In genomic region chr13:50124536-50125305, GRCh38 we compare ENCODE assay signal across 8 cellular contexts.
DNase-seq lines count a peak whose midpoint lies in the region; TF ChIP-seq lines count a peak whose summit lies in the region.

No MANE protein-coding gene starts in this region.

- no peak overlapping the region for H3K23ac ChIP-seq in mesendoderm (ENCODE audit: low read length)

- WGBS in mesendoderm (ENCODE audit: extremely low coverage, insufficient coverage, low lambda C conversion rate): no CpG with 5 or more reads among the region's 78 CpGs

- H3K4me2 ChIP-seq in mesendoderm (ENCODE audit: low read length): peak overlapping the region; percentile 85

- H3K4me3 ChIP-seq in HEK293 (ENCODE audit: low read depth, low read length): peak overlapping the region; percentile 63
- H3K4me3 ChIP-seq in duodenal mucosa (ENCODE audit: low read depth in 1 of 2, low read length in 2 of 2): peak overlapping the region; percentile 88 to 90
- peak overlapping the region; percentile 67 for H3K4me3 ChIP-seq in mesendoderm (ENCODE audit: low read length)

- H3K27ac ChIP-seq in HEK293 (ENCODE audit: extremely low read depth, low read depth, low read length) (peak overlapping the region; percentile 99), duodenal mucosa (ENCODE audit: low read depth, low read length) (peak overlapping the region; percentile 99), mesendoderm (ENCODE audit: low read depth, low read length) (no peak overlapping the region)

- no peaks in the 10 kb centered on the region for H3K79me1 ChIP-seq in mesendoderm (ENCODE audit: low read length)

- H3K36me3 ChIP-seq in HEK293 (ENCODE audit: control insufficient read depth in 2 of 2, insufficient read depth in 1 of 2, low read length in 2 of 2) (no peaks in the 10 kb centered on the region), duodenal mucosa (ENCODE audit: control insufficient read depth in 1 of 2, insufficient read depth in 2 of 2, low read length in 2 of 2) (no peaks in the 10 kb centered on the region), mesendoderm (ENCODE audit: control insufficient read depth, insufficient read depth, low read length) (no peaks in the 10 kb centered on the region)

- H2BK120ac ChIP-seq in mesendoderm (ENCODE audit: low read depth, low read length): no peak overlapping the region

- CTCF ChIA-PET in HEK293 (lab: Yijun Ruan, JAX): no interaction called here

- H3K9ac ChIP-seq in duodenal mucosa (ENCODE audit: low read depth in 1 of 2, low read length in 2 of 2) (peak overlapping the region; percentile 94 to 99), mesendoderm (ENCODE audit: low read length) (peak overlapping the region; percentile 78)

- no peak overlapping the region for H2BK15ac ChIP-seq in mesendoderm (replicated peaks; ENCODE audit: low read depth)

- peak; percentile 20 for TF ChIP-seq POLR2A in GM10847 (IDR thresholded peaks at IDR 0.05; ENCODE audit: extremely low read depth, insufficient read length)

- no peak for TF ChIP-seq CTCF in HEK293 (tag by site-specific recombination; IDR thresholded peaks at IDR 0.05)

- no peak overlapping the region for H2AK5ac ChIP-seq in mesendoderm (ENCODE audit: low read length)

- peak overlapping the region; percentile 22 for H3K18ac ChIP-seq in mesendoderm (ENCODE audit: low read length)

- POLR2A ChIA-PET in HEK293 (lab: Yijun Ruan, JAX): interaction anchor here (1.2 to 4.3 kb wide), 8 partner anchors 9 to 787 kb away, joined by 3 to 50 read pairs (median 6); partner anchors contain the start of genes SPRYD7 and TRIM13

- peak overlapping the region; percentile 95 for H3K56ac ChIP-seq in mesendoderm (ENCODE audit: low read length)

- no peak overlapping the region for H2BK5ac ChIP-seq in mesendoderm (ENCODE audit: low read length)

- H3K9me3 ChIP-seq in HEK293 (ENCODE audit: control insufficient read depth, insufficient read depth, low read depth, low read length) (no peaks in the 10 kb centered on the region), duodenal mucosa (ENCODE audit: control insufficient read depth in 1 of 2, low read length in 2 of 2) (no peaks in the 10 kb centered on the region)

- H3K79me2 ChIP-seq in mesendoderm (ENCODE audit: control insufficient read depth, insufficient read depth, low read length): no peaks in the 10 kb centered on the region

- no peak overlapping the region for H4K8ac ChIP-seq in mesendoderm (ENCODE audit: low read depth, low read length)

- peaks cover 19% of the 10 kb centered on the region in 2 donors for H3K27me3 ChIP-seq in duodenal mucosa (ENCODE audit: control insufficient read depth in 1 of 2, insufficient read depth in 2 of 2, low read length in 2 of 2)
- peaks cover 52% of the 10 kb centered on the region for H3K27me3 ChIP-seq in mesendoderm (ENCODE audit: insufficient read depth, low read length, poor library complexity)

- H3K4ac ChIP-seq in mesendoderm (ENCODE audit: low read depth, low read length): no peak overlapping the region

- peak; percentile 81 for DNase-seq in NCI-H128 (lab: John Stamatoyannopoulos, UW; ENCODE audit: unreplicated experiment)
- DNase-seq in activated CD4-positive, alpha-beta T cell treated with anti-CD3 and anti-CD28 coated beads, Interleukin-2, amount 50 U/mL, for 48 hours: peak; percentile 46 to 87
- DNase-seq in mesendoderm: peak; percentile 68
- peak; percentile 89 to 96 for DNase-seq in stimulated activated CD8-positive, alpha-beta memory T cell treated with anti-CD3 and anti-CD28 coated beads, Interleukin-2, amount 100 ng/mL, for 1 hour (ENCODE audit: low read depth in 2 of 2)
- DNase-seq in NCI-H748 (lab: John Stamatoyannopoulos, UW; ENCODE audit: unreplicated experiment): no peak

- peaks cover 6% of the 10 kb centered on the region for H3K4me1 ChIP-seq in HEK293 (ENCODE audit: control insufficient read depth, insufficient read depth, low read length)
- H3K4me1 ChIP-seq in duodenal mucosa (ENCODE audit: control insufficient read depth in 1 of 2, insufficient read depth in 2 of 2, low read length in 2 of 2): peaks cover 43 to 48% of the 10 kb centered on the region in 2 donors
- H3K4me1 ChIP-seq in mesendoderm (ENCODE audit: control insufficient read depth, low read depth, low read length): peaks cover 12% of the 10 kb centered on the region

- H4K5ac ChIP-seq in mesendoderm (ENCODE audit: low read length): no peak overlapping the region

TF ChIP-seq in HEK293, 187 proteins besides CTCF, POLR2A, EP300 and RAD21 (continues in another document):
- no peak for TF ChIP-seq ZNF654 (tag by site-specific recombination; IDR thresholded peaks at IDR 0.05; ENCODE audit: low read depth)
- TF ChIP-seq ZSCAN30 (tag by site-specific recombination; IDR thresholded peaks at IDR 0.05): peak; percentile 48
- TF ChIP-seq ZXDB (tag by site-specific recombination; IDR thresholded peaks at IDR 0.05): 0 out of 2 replicates have a peak, but pooled peaks have one; percentile 10
- TF ChIP-seq ZNF2 (tag by site-specific recombination; IDR thresholded peaks at IDR 0.05): peak; percentile 40; the same call in 1 of the 2 replicates
- TF ChIP-seq ZNF501 (tag by site-specific recombination; IDR thresholded peaks at IDR 0.05): peak; percentile 80; the same call in 1 of the 2 replicates
- TF ChIP-seq ZBTB20 (tag by site-specific recombination; IDR thresholded peaks at IDR 0.05): peak; percentile 16; the same call in 1 of the 2 replicates
- TF ChIP-seq ZNF350 (tag by site-specific recombination; IDR thresholded peaks at IDR 0.05): no peak
- TF ChIP-seq ZNF585B (tag by site-specific recombination; IDR thresholded peaks at IDR 0.05): no peak; the same call in 1 of the 2 replicates
- peak; percentile 97 for TF ChIP-seq ZBTB26 (tag by site-specific recombination; optimal IDR thresholded peaks at IDR 0.05)
- no peak for TF ChIP-seq ZNF362 (tag by site-specific recombination; IDR thresholded peaks at IDR 0.05)
- TF ChIP-seq ZBTB11 (tag by site-specific recombination; conservative IDR thresholded peaks at IDR 0.05; ENCODE audit: low read depth): peak; percentile 44; the same call in 1 of the 2 replicates
- peak; percentile 64; the same call in 1 of the 2 replicates for TF ChIP-seq ZNF596 (tag by site-specific recombination; IDR thresholded peaks at IDR 0.05)
